ENCODE assay signal across 1 cellular context in genomic region chr2:109005686-109006204, GRCh38.
TF ChIP-seq lines count a peak whose summit lies in the region.

No MANE protein-coding gene starts in this region.

TF ChIP-seq in IMR-90, 13 proteins besides CTCF, POLR2A, EP300 and RAD21:
- TF ChIP-seq MXI1 (IDR thresholded peaks at IDR 0.05; ENCODE audit: borderline replicate concordance, low read depth, low read length) (no peak), RCOR1 (IDR thresholded peaks at IDR 0.05; ENCODE audit: insufficient replicate concordance, low read length) (no peak), BHLHE40 (IDR thresholded peaks at IDR 0.05; ENCODE audit: low read depth, low read length) (no peak), USF2 (IDR thresholded peaks at IDR 0.05; ENCODE audit: low read depth, low read length) (peak; percentile 6; the same call in 1 of the 2 replicates), MAFK (IDR thresholded peaks at IDR 0.05; ENCODE audit: low read depth, low read length) (no peak)
TF ChIP-seq in IMR-90: peak in this region for 1.
